ENCODE assay signal across 14 cellular contexts in the genomic region with DNA sequence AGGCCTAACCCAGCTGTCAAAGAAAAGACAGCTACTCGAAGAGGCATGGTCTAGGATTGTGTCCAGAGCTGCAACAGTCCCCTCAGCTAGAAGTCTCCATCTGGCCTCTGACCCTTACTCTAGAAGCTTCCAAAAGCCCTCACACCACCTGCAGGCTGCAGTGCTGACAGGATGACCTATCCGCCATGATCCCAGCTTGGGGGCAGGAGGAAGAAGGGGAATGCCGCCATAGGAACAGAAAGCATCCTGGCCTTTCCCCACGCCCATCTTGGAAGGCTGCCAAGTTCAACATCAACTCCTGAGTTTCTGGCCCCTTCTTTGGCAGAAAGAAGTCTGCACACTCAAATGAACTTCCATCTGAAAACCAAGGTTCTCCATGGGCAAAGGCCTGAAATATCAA. TPM values are rescaled to one million over a fixed set of nuclear protein-coding genes. Genes with fewer than 3 reads are reported as not detected.
A peak's percentile ranks its signal among the peaks of the same experiment; 100 is the strongest.
DNase-seq lines count a peak whose midpoint lies in the region; TF ChIP-seq lines count a peak whose summit lies in the region.
"Had no signal": no experiment of that assay in that cellular context is flagged by ENCODE, and none has a peak within 500 bp of the region (broad histone marks: within the 10 kb centered on the region; RNA-seq: fewer than 3 reads in every experiment).

No MANE protein-coding gene starts in this region.

- H3K36me3 ChIP-seq in breast epithelium (no peaks in the 10 kb centered on the region), ovary (no peaks in the 10 kb centered on the region)
- H3K36me3 ChIP-seq: tibial artery had no signal

- no peak for TF ChIP-seq CTCF in breast epithelium (IDR thresholded peaks at IDR 0.05)
- TF ChIP-seq CTCF in ovary (IDR thresholded peaks at IDR 0.05) = no peak

- WGBS in ovary, 3 donors = 33 to 44% (median 36%) methylated on average over 4 of the region's 4 CpGs

- H3K9me3 ChIP-seq in breast epithelium (no peaks in the 10 kb centered on the region), ovary (no peaks in the 10 kb centered on the region)
- H3K9me3 ChIP-seq: tibial artery had no signal

- DNase-seq in NCI-H1092 treated with DMSO at 0.1 percent for 48 hours (lab: John Stamatoyannopoulos, UW) (peak; percentile 24), NCI-H1092 (lab: John Stamatoyannopoulos, UW) (no peak), NCI-H2196 (lab: John Stamatoyannopoulos, UW; ENCODE audit: unreplicated experiment) (peak; percentile 5), breast epithelium (ENCODE audit: low spot score in 2 of 2) (no peak), ovary (peak; percentile 45 to 72 (median 53)), MV-4-11 (lab: John Stamatoyannopoulos, UW) (no peak), NCI-H526 treated with DMSO at 0.1 percent for 48 hours (lab: John Stamatoyannopoulos, UW) (no peak), NCI-H187 treated with DMSO at 0.1 percent for 48 hours (lab: John Stamatoyannopoulos, UW) (no peak)
- DNase-seq: 8988T; stimulated activated CD4-positive, alpha-beta T cell treated with anti-CD3 and anti-CD28 coated beads, Interleukin-4, amount 100 ng/mL, for 4 hours had no signal

- TF ChIP-seq EP300 in ovary (IDR thresholded peaks at IDR 0.05) = no peak

- H3K4me1 ChIP-seq in breast epithelium = no peaks in the 10 kb centered on the region
- peaks cover 11% of the 10 kb centered on the region for H3K4me1 ChIP-seq in ovary (ENCODE audit: insufficient read depth)
- H3K4me1 ChIP-seq: tibial artery had no signal

- TF ChIP-seq POLR2A in breast epithelium (IDR thresholded peaks at IDR 0.05) = no peak
- no peak for TF ChIP-seq POLR2A in ovary (IDR thresholded peaks at IDR 0.05)

- intact Hi-C loops in breast epithelium (cut with DNase I; ENCODE audit: low total_unique reads) = no loop called here
- intact Hi-C loops in ovary (cut with DNase I) = no loop called here

- H3K27ac ChIP-seq in breast epithelium (peak overlapping the region; percentile 10 to 31), ovary (no peak overlapping the region)
- H3K27ac ChIP-seq: KMS-11, SK-N-MC, tibial artery had no signal

- H3K27me3 ChIP-seq in breast epithelium (no peaks in the 10 kb centered on the region), ovary (no peaks in the 10 kb centered on the region)

- H3K4me3 ChIP-seq in breast epithelium = no peak overlapping the region
- H3K4me3 ChIP-seq in ovary = no peak overlapping the region
- H3K4me3 ChIP-seq: SK-N-MC, tibial artery had no signal

RNA-seq across cellular contexts. Expression of gene KRT36, which starts 3.1 kb away (rescaled TPM):
- total RNA-seq in breast epithelium (not detected), ovary (not detected)
- under 1 TPM in 1 of 2 donors, not detected in 1; 0.50 TPM for polyA plus RNA-seq in ovary
- total RNA-seq: naive thymus-derived CD8-positive, alpha-beta T cell had no signal
- polyA plus RNA-seq: naive thymus-derived CD8-positive, alpha-beta T cell had no signal

RNA-seq across cellular contexts. Expression of gene KRT35, which starts 11.8 kb away (rescaled TPM):
- total RNA-seq in breast epithelium (not detected), ovary (not detected)
- not detected for polyA plus RNA-seq in ovary
- total RNA-seq: naive thymus-derived CD8-positive, alpha-beta T cell had no signal
- polyA plus RNA-seq: naive thymus-derived CD8-positive, alpha-beta T cell had no signal

RNA-seq across cellular contexts. Expression of gene KRT13, which starts 12.6 kb away (rescaled TPM):
- 1 to 10 TPM in 1 of 3 donors, not detected in 2; 1.6 TPM for total RNA-seq in breast epithelium
- total RNA-seq in ovary = 1 to 10 TPM in 3 of 7 donors, under 1 TPM in 2, not detected in 2; 0.32 to 3.7 (median 3.2) TPM
- 1 to 10 TPM in 1 of 2 donors, under 1 TPM in 1; 0.16 to 1.1 TPM for polyA plus RNA-seq in ovary
- total RNA-seq: naive thymus-derived CD8-positive, alpha-beta T cell had no signal
- polyA plus RNA-seq: naive thymus-derived CD8-positive, alpha-beta T cell had no signal

RNA-seq across cellular contexts. Expression of gene KRT32, which starts 25.6 kb away (rescaled TPM):
- total RNA-seq in breast epithelium (under 1 TPM in 2 of 3 donors, not detected in 1; 0.33 to 0.73 TPM), ovary (under 1 TPM in 2 of 7 donors, not detected in 5; 0.18 to 0.20 TPM)
- under 1 TPM in 1 of 2 donors, not detected in 1; 0.33 TPM for polyA plus RNA-seq in ovary
- total RNA-seq: naive thymus-derived CD8-positive, alpha-beta T cell had no signal
- polyA plus RNA-seq: naive thymus-derived CD8-positive, alpha-beta T cell had no signal

RNA-seq across cellular contexts. Expression of gene KRT15, which starts 25.9 kb away (rescaled TPM):
- total RNA-seq in breast epithelium = 1,000 to 10,000 TPM in 1 of 3 donors, 100 to 1,000 TPM in 1, under 1 TPM in 1; 0.80 to 2,244 (median 331) TPM
- total RNA-seq in ovary = 1 to 10 TPM in 1 of 7 donors, under 1 TPM in 5, not detected in 1; 0.17 to 9.4 (median 0.46) TPM
- polyA plus RNA-seq in ovary = under 1 TPM; 0.11 to 0.22 TPM
- total RNA-seq: naive thymus-derived CD8-positive, alpha-beta T cell had no signal
- polyA plus RNA-seq: naive thymus-derived CD8-positive, alpha-beta T cell had no signal

Comparison
In these comparisons a context has a peak if more than half of its experiments do, and no peak if none do; other contexts are left out.
1. DNase-seq: peak in NCI-H1092 treated with DMSO at 0.1 percent for 48 hours (single experiment), NCI-H2196 (single experiment) and ovary (5 of 5); none in NCI-H1092 (single experiment), breast epithelium (0 of 2), MV-4-11 (single experiment), NCI-H526 treated with DMSO at 0.1 percent for 48 hours (single experiment) and NCI-H187 treated with DMSO at 0.1 percent for 48 hours (single experiment).
2. H3K27ac ChIP-seq: peak in breast epithelium (2 of 2); none in ovary (0 of 2).